In the genomic region with DNA sequence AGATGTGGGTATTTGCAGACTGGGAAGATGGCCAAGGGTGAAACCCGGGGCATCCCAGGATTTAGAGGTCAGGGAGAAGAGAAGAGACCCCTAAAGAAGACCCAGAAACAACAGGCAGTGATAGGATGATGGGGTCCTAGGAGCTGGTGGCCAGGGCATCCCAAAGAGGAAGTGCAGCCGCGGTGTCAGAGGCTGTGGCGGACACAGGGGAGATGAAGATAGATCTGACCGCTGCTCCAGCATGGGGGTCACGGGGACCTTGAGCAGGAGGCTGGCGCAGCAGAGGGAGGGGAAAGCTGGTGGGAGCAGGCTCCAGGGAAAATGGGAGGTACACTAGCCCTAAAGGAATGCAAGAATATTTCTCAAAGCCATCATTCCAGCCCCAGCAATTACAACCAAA, we compare ENCODE assay signal across 1 cellular context.
TF ChIP-seq lines count a peak whose summit lies in the region.

No MANE protein-coding gene starts in this region.

TF ChIP-seq in IMR-90, 13 proteins besides CTCF, POLR2A, EP300 and RAD21:
- TF ChIP-seq RCOR1 (IDR thresholded peaks at IDR 0.05; ENCODE audit: insufficient replicate concordance, low read length), result no peak
- TF ChIP-seq CHD1 (IDR thresholded peaks at IDR 0.05; ENCODE audit: low read depth, low read length), result no peak
- no peak for TF ChIP-seq MAFK (IDR thresholded peaks at IDR 0.05; ENCODE audit: low read depth, low read length)
- no peak for TF ChIP-seq NFE2L2 (IDR thresholded peaks at IDR 0.05; ENCODE audit: low read depth, low read length)
- TF ChIP-seq BHLHE40 (IDR thresholded peaks at IDR 0.05; ENCODE audit: low read depth, low read length), result no peak
- no peak for TF ChIP-seq SMC3 (IDR thresholded peaks at IDR 0.05; ENCODE audit: low read depth, low read length)
- no peak for TF ChIP-seq MAZ (IDR thresholded peaks at IDR 0.05; ENCODE audit: borderline replicate concordance, low read depth, low read length)
- TF ChIP-seq, protein P1, sequence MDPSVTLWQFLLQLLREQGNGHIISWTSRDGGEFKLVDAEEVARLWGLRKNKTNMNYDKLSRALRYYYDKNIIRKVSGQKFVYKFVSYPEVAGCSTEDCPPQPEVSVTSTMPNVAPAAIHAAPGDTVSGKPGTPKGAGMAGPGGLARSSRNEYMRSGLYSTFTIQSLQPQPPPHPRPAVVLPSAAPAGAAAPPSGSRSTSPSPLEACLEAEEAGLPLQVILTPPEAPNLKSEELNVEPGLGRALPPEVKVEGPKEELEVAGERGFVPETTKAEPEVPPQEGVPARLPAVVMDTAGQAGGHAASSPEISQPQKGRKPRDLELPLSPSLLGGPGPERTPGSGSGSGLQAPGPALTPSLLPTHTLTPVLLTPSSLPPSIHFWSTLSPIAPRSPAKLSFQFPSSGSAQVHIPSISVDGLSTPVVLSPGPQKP (IDR thresholded peaks at IDR 0.05; ENCODE audit: borderline replicate concordance, low read depth, low read length), result no peak
